ENCODE assay signal across 20 cellular contexts in the genomic region with DNA sequence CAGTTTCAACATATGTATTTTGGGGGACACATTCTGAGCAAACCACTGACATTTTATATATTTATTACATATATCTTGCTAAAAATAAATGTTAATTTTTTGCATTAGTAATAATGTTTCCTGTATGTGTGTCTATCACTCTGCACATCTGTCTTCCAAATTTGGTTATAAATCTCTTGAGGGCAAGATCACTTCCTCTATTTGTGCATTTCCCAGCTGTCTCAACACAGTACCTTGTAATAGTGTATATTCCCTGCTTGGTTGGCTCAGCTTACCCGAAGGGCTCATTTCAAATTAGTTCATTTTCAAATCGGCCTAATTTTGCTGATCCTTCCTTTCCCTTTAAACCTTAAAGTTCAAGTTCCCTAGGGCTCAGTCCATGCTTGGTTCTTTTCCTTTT.
"Had no signal": no experiment of that assay in that cellular context is flagged by ENCODE, and none has a peak within 500 bp of the region (broad histone marks: within the 10 kb centered on the region; RNA-seq: fewer than 3 reads in every experiment).

No MANE protein-coding gene starts in this region.

- H3K27ac ChIP-seq: esophagus squamous epithelium, lower lobe of right lung, parathyroid adenoma, sigmoid colon, tibial artery had no signal

- H3K9me3 Mint-ChIP-seq: activated naive CD4-positive, alpha-beta T cell treated with anti-CD3 and anti-CD28 coated beads, Interleukin-2, amount 50 U/mL, for 24 hours; nephron had no signal

- H3K79me2 ChIP-seq: parathyroid adenoma had no signal

- DNase-seq: activated CD8-positive, alpha-beta memory T cell treated with anti-CD3 and anti-CD28 coated beads for 24 hours; activated CD8-positive, alpha-beta memory T cell treated with anti-CD3 and anti-CD28 coated beads, Interleukin-2, amount 50 U/mL, for 48 hours; activated gamma-delta T cell; activated T-cell treated with anti-CD3 and anti-CD28 coated beads, Interleukin-2, amount 50 U/mL, for 48 hours; dermis blood vessel endothelial cell; effector memory CD4-positive, alpha-beta T cell; esophagus squamous epithelium; hypothalamus; lower lobe of right lung; sigmoid colon; stimulated activated CD4-positive, alpha-beta T cell treated with anti-CD3 and anti-CD28 coated beads, Interleukin-4, amount 100 ng/mL, for 24 hours; stimulated activated naive CD4-positive, alpha-beta T cell treated with Interleukin-2 at 50 U/mL for 16 hours; T-helper 1 cell; T-helper 9 cell; tibial artery had no signal

- H3K36me3 Mint-ChIP-seq: activated naive CD4-positive, alpha-beta T cell treated with anti-CD3 and anti-CD28 coated beads, Interleukin-2, amount 50 U/mL, for 24 hours; mesothelial cell of epicardium had no signal

- H3K9me3 ChIP-seq: lower lobe of right lung, sigmoid colon, tibial artery had no signal

- H3K4me1 Mint-ChIP-seq: activated naive CD4-positive, alpha-beta T cell treated with anti-CD3 and anti-CD28 coated beads, Interleukin-2, amount 50 U/mL, for 24 hours; mesothelial cell of epicardium; nephron had no signal

- H3K4me3 ChIP-seq: esophagus squamous epithelium, lower lobe of right lung, sigmoid colon, tibial artery had no signal

- H2AFZ ChIP-seq: parathyroid adenoma had no signal

- H3K27me3 Mint-ChIP-seq: activated naive CD4-positive, alpha-beta T cell treated with anti-CD3 and anti-CD28 coated beads, Interleukin-2, amount 50 U/mL, for 24 hours had no signal

- ATAC-seq: activated CD4-positive, CD25-positive, alpha-beta regulatory T cell treated with anti-CD3 and anti-CD28 coated beads, Interleukin-2, amount 50 U/mL, for 24 hours; lower lobe of right lung had no signal

- H3K4me3 Mint-ChIP-seq: activated naive CD4-positive, alpha-beta T cell treated with anti-CD3 and anti-CD28 coated beads, Interleukin-2, amount 50 U/mL, for 24 hours; mesothelial cell of epicardium; nephron had no signal

- H3K9ac ChIP-seq: parathyroid adenoma had no signal

- H3K4me1 ChIP-seq: esophagus squamous epithelium, lower lobe of right lung, parathyroid adenoma, sigmoid colon, tibial artery had no signal

- H3K27ac Mint-ChIP-seq: activated naive CD4-positive, alpha-beta T cell treated with anti-CD3 and anti-CD28 coated beads, Interleukin-2, amount 50 U/mL, for 24 hours; mesothelial cell of epicardium; nephron had no signal

- H3K36me3 ChIP-seq: esophagus squamous epithelium, lower lobe of right lung, sigmoid colon, tibial artery had no signal

- H3K27me3 ChIP-seq: esophagus squamous epithelium, sigmoid colon, tibial artery had no signal
